In genomic region chr11:93850585-93851018, GRCh38 we compare ENCODE assay signal across 1 cellular context.
TF ChIP-seq lines count a peak whose summit lies in the region.

TSS of gene VSTM5 (minus strand) at chr11:93850618. CDS start at chr11:93850502, 116 bp downstream.

TF ChIP-seq in H1, 55 proteins besides CTCF, POLR2A, EP300 and RAD21:
- TF ChIP-seq SP1 (IDR thresholded peaks at IDR 0.05; ENCODE audit: low read depth, low read length) (no peak), TBP (IDR thresholded peaks at IDR 0.05; ENCODE audit: low read depth, low read length) (no peak), ZNF274 (IDR thresholded peaks at IDR 0.05; ENCODE audit: borderline replicate concordance, extremely low read depth, low read length) (no peak), ATF2 (IDR thresholded peaks at IDR 0.05; ENCODE audit: low read length) (no peak), ATF3 (IDR thresholded peaks at IDR 0.05; ENCODE audit: insufficient read depth, low read depth, low read length) (no peak), SP2 (IDR thresholded peaks at IDR 0.05; ENCODE audit: low read length) (no peak), POU5F1 (IDR thresholded peaks at IDR 0.05; ENCODE audit: low read depth, low read length) (no peak), MAFK (IDR thresholded peaks at IDR 0.05; ENCODE audit: low read depth, low read length) (no peak), HDAC2 (IDR thresholded peaks at IDR 0.05; ENCODE audit: borderline replicate concordance in 1 of 2, low read depth in 2 of 2, low read length in 2 of 2) (no peak), CTBP2 (IDR thresholded peaks at IDR 0.05; ENCODE audit: borderline replicate concordance, insufficient read depth, insufficient read length, low read length) (no peak), CREB1 (IDR thresholded peaks at IDR 0.05) (no peak), E2F6 (IDR thresholded peaks at IDR 0.05) (no peak), GTF2F1 (IDR thresholded peaks at IDR 0.05; ENCODE audit: borderline replicate concordance, low read depth, low read length) (no peak), YY1 (IDR thresholded peaks at IDR 0.05; ENCODE audit: low read depth, low read length) (no peak), KDM5A (IDR thresholded peaks at IDR 0.05; ENCODE audit: low read length) (no peak)
TF ChIP-seq in H1: peak in this region for 0.
